ENCODE assay signal across 30 cellular contexts in the genomic region with DNA sequence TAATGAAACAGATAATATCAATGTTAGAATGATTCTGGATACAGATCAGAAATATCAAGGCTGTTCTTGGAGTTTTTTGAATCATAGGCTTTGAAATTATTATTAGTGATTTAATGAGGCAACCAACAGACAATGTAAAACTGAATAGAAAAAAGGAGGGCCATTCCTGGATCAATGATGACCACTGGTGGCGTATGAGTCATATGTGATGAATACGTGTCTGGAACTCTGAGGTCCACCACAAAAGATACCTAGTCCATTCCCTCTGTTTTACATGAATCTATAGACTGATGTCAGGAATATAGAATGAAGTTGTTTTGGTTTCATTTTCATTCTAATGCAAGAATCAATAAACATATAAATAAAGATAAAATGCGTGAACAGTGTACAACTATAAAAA.
DNase-seq lines count a peak whose midpoint lies in the region; ATAC-seq, FAIRE-seq and TF ChIP-seq lines count a peak whose summit lies in the region.
"Had no signal": no experiment of that assay in that cellular context is flagged by ENCODE, and none has a peak within 500 bp of the region (broad histone marks: within the 10 kb centered on the region; RNA-seq: fewer than 3 reads in every experiment).

No MANE protein-coding gene starts in this region.

- intact Hi-C loops in IMR-90 (cut with micrococcal nuclease) = no loop called here
- intact Hi-C loops in gastrocnemius medialis (cut with DNase I; ENCODE audit: low total_unique reads) = no loop called here

- in situ Hi-C loops in IMR-90 (cut with MboI; ENCODE audit: low sequenced_read_pairs) = no loop called here
- in situ Hi-C loops in gastrocnemius medialis (cut with MboI; ENCODE audit: low sequenced_read_pairs in 4 of 4) = no loop called here

- no peaks in the 10 kb centered on the region for H3K79me2 ChIP-seq in astrocyte (ENCODE audit: insufficient read depth, low read length)

- H3K27me3 ChIP-seq in IMR-90 (ENCODE audit: control insufficient read depth, insufficient read depth, low read length) = no peaks in the 10 kb centered on the region
- no peaks in the 10 kb centered on the region for H3K27me3 ChIP-seq in astrocyte (ENCODE audit: insufficient read depth, low read length)
- H3K27me3 ChIP-seq in gastrocnemius medialis = no peaks in the 10 kb centered on the region
- H3K27me3 ChIP-seq: adrenal gland, BE2C, foreskin keratinocyte, sigmoid colon, thyroid gland, vagina had no signal

- no peak overlapping the region for H2BK15ac ChIP-seq in IMR-90 (ENCODE audit: low read depth, low read length)

- POLR2A ChIA-PET in IMR-90 (lab: Charles Lee; ENCODE audit: unreplicated experiment) = no interaction called here

- no peak overlapping the region for H3K23ac ChIP-seq in IMR-90 (ENCODE audit: low read depth, low read length)

- H3K79me1 ChIP-seq in IMR-90 (ENCODE audit: low read depth in 1 of 2, low read length in 2 of 2) = peaks cover 3 to 15% of the 10 kb centered on the region in 2 experiments; a peak in 3 of 4 replicates

- peak overlapping the region; percentile 67 for H2BK5ac ChIP-seq in IMR-90 (ENCODE audit: low read depth, low read length, poor library complexity, severe bottlenecking)

- no peak overlapping the region for H3K18ac ChIP-seq in IMR-90 (ENCODE audit: low read depth, low read length)

- peaks cover 10% of the 10 kb centered on the region for H3K9me1 ChIP-seq in IMR-90 (ENCODE audit: insufficient read depth, low read length)

- H3K9me3 ChIP-seq in IMR-90 (ENCODE audit: control insufficient read depth, insufficient read depth, low read length) (no peaks in the 10 kb centered on the region), astrocyte (ENCODE audit: insufficient read depth, low read depth, low read length) (no peaks in the 10 kb centered on the region), gastrocnemius medialis (no peaks in the 10 kb centered on the region)
- H3K9me3 ChIP-seq: adrenal gland, BE2C, sigmoid colon, stomach, thyroid gland, vagina had no signal

- no peak overlapping the region for H3K4me3 Mint-ChIP-seq in astrocyte (ENCODE audit: unreplicated experiment)
- no peak overlapping the region for H3K4me3 Mint-ChIP-seq in mesothelial cell of epicardium
- H3K4me3 Mint-ChIP-seq: activated CD8-positive, alpha-beta memory T cell treated with anti-CD3 and anti-CD28 coated beads, Interleukin-2, amount 10 ng/mL, durations not matched to agents 7 days and 5 days; neural progenitor cell; WTC11 had no signal

- H3K9me3 Mint-ChIP-seq in astrocyte (ENCODE audit: unreplicated experiment) (no peaks in the 10 kb centered on the region), mesothelial cell of epicardium (no peaks in the 10 kb centered on the region)
- H3K9me3 Mint-ChIP-seq: neural progenitor cell, WTC11 had no signal

- peak overlapping the region; percentile 72; the same call in 1 of the 2 replicates for H3K4me2 ChIP-seq in IMR-90 (ENCODE audit: low read depth, low read length)
- H3K4me2 ChIP-seq in astrocyte (ENCODE audit: low read length) = peak overlapping the region; percentile 58
- H3K4me2 ChIP-seq: neural progenitor cell had no signal

- H3K36me3 Mint-ChIP-seq in astrocyte (ENCODE audit: low read depth, unreplicated experiment) (no peaks in the 10 kb centered on the region), mesothelial cell of epicardium (no peaks in the 10 kb centered on the region)
- H3K36me3 Mint-ChIP-seq: activated CD8-positive, alpha-beta memory T cell treated with anti-CD3 and anti-CD28 coated beads, Interleukin-2, amount 10 ng/mL, durations not matched to agents 7 days and 5 days; neural progenitor cell had no signal

- no peak overlapping the region for H3K14ac ChIP-seq in IMR-90 (replicated peaks; ENCODE audit: low read depth, low read length)

- H2AK9ac ChIP-seq in IMR-90 (replicated peaks; ENCODE audit: low read depth, low read length, poor library complexity) = no peak overlapping the region

- H3K36me3 ChIP-seq in IMR-90 (ENCODE audit: control insufficient read depth, insufficient read depth, low read length) (peaks cover 30% of the 10 kb centered on the region), astrocyte (ENCODE audit: insufficient read depth, low read length) (peaks cover 27% of the 10 kb centered on the region), gastrocnemius medialis (no peaks in the 10 kb centered on the region)
- H3K36me3 ChIP-seq: neural progenitor cell, sigmoid colon, stomach, thyroid gland, vagina had no signal

- H3K4me1 Mint-ChIP-seq in astrocyte (ENCODE audit: low read depth, unreplicated experiment) (peaks cover 49% of the 10 kb centered on the region), mesothelial cell of epicardium (no peaks in the 10 kb centered on the region)
- H3K4me1 Mint-ChIP-seq: activated CD8-positive, alpha-beta memory T cell treated with anti-CD3 and anti-CD28 coated beads, Interleukin-2, amount 10 ng/mL, durations not matched to agents 7 days and 5 days; neural progenitor cell; WTC11 had no signal

- H2AFZ ChIP-seq in IMR-90 (replicated peaks; ENCODE audit: low read length, poor library complexity) (no peak overlapping the region), astrocyte (ENCODE audit: low read depth, low read length) (no peak overlapping the region)
- H2AFZ ChIP-seq: neural progenitor cell had no signal

- H3K27me3 Mint-ChIP-seq in astrocyte (ENCODE audit: low read depth, unreplicated experiment) = no peaks in the 10 kb centered on the region
- peaks cover 46% of the 10 kb centered on the region for H3K27me3 Mint-ChIP-seq in mesothelial cell of epicardium (ENCODE audit: low read depth)

- H3K4me3 ChIP-seq in IMR-90 (ENCODE audit: insufficient read depth, low read depth, low read length) (no peak overlapping the region), astrocyte (ENCODE audit: insufficient read depth, low read depth, low read length) (no peak overlapping the region), gastrocnemius medialis (no peak overlapping the region)
- H3K4me3 ChIP-seq: adrenal gland, coronary artery, neural progenitor cell, sigmoid colon, stomach, thyroid gland, vagina had no signal

- TF ChIP-seq RAD21 in IMR-90 (IDR thresholded peaks at IDR 0.05; ENCODE audit: low read length) = no peak

- WGBS in IMR-90 (ENCODE audit: extremely low coverage in 2 of 2, insufficient read length in 1 of 2), 2 experiments = no CpG with 5 or more reads among the region's 3 CpGs

- H3K4me1 ChIP-seq in IMR-90 (ENCODE audit: control insufficient read depth, insufficient read depth, low read length) = peaks cover 4% of the 10 kb centered on the region
- peaks cover 36% of the 10 kb centered on the region for H3K4me1 ChIP-seq in astrocyte (ENCODE audit: insufficient read depth, low read length)
- H3K4me1 ChIP-seq in gastrocnemius medialis = no peaks in the 10 kb centered on the region
- H3K4me1 ChIP-seq: adrenal gland, BE2C, neural progenitor cell, sigmoid colon, stomach, thyroid gland, vagina had no signal

- no TSS peak for BruUV-seq in IMR-90 (replicated peaks; lab: Mats Ljungman, UMichigan)

- H3K27ac ChIP-seq in C4-2B (no peak overlapping the region), IMR-90 (ENCODE audit: insufficient read depth, low read length) (no peak overlapping the region), astrocyte (ENCODE audit: low read depth, low read length) (peak overlapping the region; percentile 78), gastrocnemius medialis (no peak overlapping the region)
- H3K27ac ChIP-seq: coronary artery, foreskin keratinocyte, neural progenitor cell, sigmoid colon, stomach, thyroid gland, vagina had no signal

- no peak overlapping the region for H2BK120ac ChIP-seq in IMR-90 (ENCODE audit: low read depth, low read length)

- no peak overlapping the region for H3K56ac ChIP-seq in IMR-90 (ENCODE audit: extremely low read depth, insufficient read depth, low read length)

- H3K27ac Mint-ChIP-seq in astrocyte (ENCODE audit: unreplicated experiment) = peak overlapping the region; percentile 99
- no peak overlapping the region for H3K27ac Mint-ChIP-seq in mesothelial cell of epicardium
- H3K27ac Mint-ChIP-seq: activated CD8-positive, alpha-beta memory T cell treated with anti-CD3 and anti-CD28 coated beads, Interleukin-2, amount 10 ng/mL, durations not matched to agents 7 days and 5 days; neural progenitor cell; WTC11 had no signal

- peak; percentile 5 for FAIRE-seq in astrocyte (lab: Jason Lieb, UNC)
- FAIRE-seq in H54 (lab: Jason Lieb, UNC) = no peak
- FAIRE-seq: GM18507 had no signal

- H2BK20ac ChIP-seq in IMR-90 (ENCODE audit: low read depth, low read length) = no peak overlapping the region

- CTCF ChIA-PET in IMR-90 (lab: Yijun Ruan, JAX) = no interaction called here

- dilution Hi-C loops in IMR-90 (cut with HindIII; ENCODE audit: low sequenced_read_pairs, unreplicated experiment) = no loop called here

- no peak overlapping the region for H4K5ac ChIP-seq in IMR-90 (ENCODE audit: low read depth, low read length)

- peaks cover 29% of the 10 kb centered on the region; the same call in 1 of the 2 replicates for H4K20me1 ChIP-seq in IMR-90 (ENCODE audit: insufficient read depth, low read length)
- peaks cover 5% of the 10 kb centered on the region for H4K20me1 ChIP-seq in astrocyte (ENCODE audit: insufficient read depth, low read length)

- TF ChIP-seq POLR2A in IMR-90 (IDR thresholded peaks at IDR 0.05; ENCODE audit: low read depth, low read length) (no peak), gastrocnemius medialis (IDR thresholded peaks at IDR 0.05) (no peak), H54 (IDR thresholded peaks at IDR 0.05; ENCODE audit: low read depth, low read length) (no peak)

- TF ChIP-seq CTCF in C4-2B (conservative IDR thresholded peaks at IDR 0.05) (0 out of 2 replicates have a peak, but pooled peaks have one; percentile 5), IMR-90 (conservative IDR thresholded peaks at IDR 0.05; ENCODE audit: low read depth, low read length) (no peak), astrocyte (IDR thresholded peaks at IDR 0.05; ENCODE audit: insufficient read depth, low read depth, low read length) (no peak), mesothelial cell of epicardium (IDR thresholded peaks at IDR 0.05; ENCODE audit: unreplicated experiment) (no peak), gastrocnemius medialis (IDR thresholded peaks at IDR 0.05 in 4 of 5, conservative IDR thresholded peaks at IDR 0.05 in 1 of 5) (no peak)

- H3K9ac ChIP-seq in IMR-90 (ENCODE audit: low read depth, low read length) (no peak overlapping the region), astrocyte (ENCODE audit: low read length) (peak overlapping the region; percentile 56)
- H3K9ac ChIP-seq: neural progenitor cell had no signal

- no peak overlapping the region for H4K91ac ChIP-seq in IMR-90 (ENCODE audit: insufficient read depth, low read depth, low read length)

- ATAC-seq in IMR-90 (ENCODE audit: low read depth) (no peak), gastrocnemius medialis (no peak)
- ATAC-seq: activated CD8-positive, alpha-beta memory T cell treated with anti-CD3 and anti-CD28 coated beads, Interleukin-2, amount 10 ng/mL, durations not matched to agents 7 days and 5 days; foreskin keratinocyte; left colon; WTC11 had no signal

- H4K8ac ChIP-seq in IMR-90 (ENCODE audit: low read depth in 2 of 2, low read length in 2 of 2) = no peak overlapping the region

- H2AK5ac ChIP-seq in IMR-90 (ENCODE audit: low read depth, low read length) = no peak overlapping the region

- peak; percentile 71 for DNase-seq in IMR-90
- peak; percentile 75 for DNase-seq in astrocyte (ENCODE audit: low read depth)
- peak; percentile 54 for DNase-seq in kidney tubule cell (ENCODE audit: low spot score)
- no peak for DNase-seq in inferior parietal cortex (ENCODE audit: extremely low spot score)
- no peak for DNase-seq in mesothelial cell of epicardium (ENCODE audit: low spot score in 2 of 2, unreplicated experiment in 2 of 2)
- DNase-seq in gastrocnemius medialis = no peak
- DNase-seq in H54 (ENCODE audit: insufficient read length, low spot score) = no peak
- DNase-seq: activated CD4-positive, alpha-beta T cell treated with anti-CD3 and anti-CD28 coated beads, Interleukin-2, amount 50 U/mL, for 1 hour; activated CD8-positive, alpha-beta memory T cell treated with anti-CD3 and anti-CD28 coated beads, Interleukin-2, amount 10 ng/mL, durations not matched to agents 7 days and 5 days; activated naive CD4-positive, alpha-beta T cell; activated T-cell treated with anti-CD3 and anti-CD28 coated beads, Interleukin-2, amount 50 U/mL, for 48 hours; adrenal gland; BE2C; effector memory CD4-positive, alpha-beta T cell; erythroblast; foreskin keratinocyte; left colon; NCI-H1694 treated with DMSO at 0.1 percent for 48 hours; OCI-M1; SHP77; sigmoid colon; stomach; T1000; thyroid gland had no signal

- H3K4ac ChIP-seq in IMR-90 (ENCODE audit: low read depth, low read length) = no peak overlapping the region

Comparison
In these comparisons a context has a peak if more than half of its experiments do, and no peak if none do; other contexts are left out.
1. DNase-seq: peak in IMR-90 (single experiment), astrocyte (single experiment) and kidney tubule cell (single experiment); none in inferior parietal cortex (single experiment), mesothelial cell of epicardium (0 of 2), gastrocnemius medialis (0 of 2) and H54 (single experiment).